27 cellular contexts compared by ENCODE assay signal in genomic region chr19:23052349-23052748, GRCh38. TPM values are rescaled to one million over a fixed set of nuclear protein-coding genes. Genes with fewer than 3 reads are reported as not detected.
"Had no signal": no experiment of that assay in that cellular context is flagged by ENCODE, and none has a peak within 500 bp of the region (broad histone marks: within the 10 kb centered on the region; RNA-seq: fewer than 3 reads in every experiment).

No MANE protein-coding gene starts in this region.

- ATAC-seq: foreskin keratinocyte, heart right ventricle, left cardiac atrium, left lung, left ventricle myocardium superior, lower lobe of right lung, mucosa of descending colon had no signal

- H3K4me1 Mint-ChIP-seq: mesothelial cell of epicardium, naive B cell had no signal

- H3K4me1 ChIP-seq: esophagus muscularis mucosa, foreskin keratinocyte, heart right ventricle, left lung, lower lobe of right lung had no signal

- H3K27me3 Mint-ChIP-seq: naive B cell had no signal

- H3K9me3 ChIP-seq: esophagus muscularis mucosa had no signal

- H3K27ac ChIP-seq: coronary artery, dorsolateral prefrontal cortex, esophagus muscularis mucosa, foreskin keratinocyte, heart right ventricle, left lung, lower lobe of right lung had no signal

- H3K27ac Mint-ChIP-seq: mesothelial cell of epicardium, naive B cell had no signal

- H3K36me3 Mint-ChIP-seq: mesothelial cell of epicardium, naive B cell had no signal

- DNase-seq: dermis blood vessel endothelial cell; dorsolateral prefrontal cortex; effector CD4-positive, alpha-beta T cell; effector memory CD4-positive, alpha-beta T cell; foreskin keratinocyte; glutamatergic neuron; head of caudate nucleus; heart right ventricle; hippocampal formation; left cardiac atrium; left lung; left ventricle myocardium superior; lower lobe of right lung; mesenchymal stem cell; mucosa of descending colon; naive B cell had no signal

- H3K4me3 Mint-ChIP-seq: mesothelial cell of epicardium, naive B cell had no signal

- H3K27me3 ChIP-seq: dorsolateral prefrontal cortex, esophagus muscularis mucosa, foreskin keratinocyte, heart right ventricle, left lung had no signal

- H3K4me3 ChIP-seq: coronary artery, dorsolateral prefrontal cortex, esophagus muscularis mucosa, heart right ventricle, left lung, lower lobe of right lung, mucosa of descending colon had no signal

- H3K36me3 ChIP-seq: esophagus muscularis mucosa, heart right ventricle, left lung, lower lobe of right lung had no signal

RNA-seq across cellular contexts. Expression of gene ZNF728, which starts 49.4 kb away (rescaled TPM):
- total RNA-seq: endothelial cell of umbilical vein, epithelial cell of proximal tubule, fibroblast of villous mesenchyme, foreskin keratinocyte, glomerular endothelial cell, kidney epithelial cell, mesothelial cell of epicardium, myocyte had no signal
- polyA plus RNA-seq: endothelial cell of umbilical vein, fibroblast of lung, foreskin keratinocyte, keratinocyte had no signal
